ENCODE assay signal across 8 cellular contexts in the genomic region with DNA sequence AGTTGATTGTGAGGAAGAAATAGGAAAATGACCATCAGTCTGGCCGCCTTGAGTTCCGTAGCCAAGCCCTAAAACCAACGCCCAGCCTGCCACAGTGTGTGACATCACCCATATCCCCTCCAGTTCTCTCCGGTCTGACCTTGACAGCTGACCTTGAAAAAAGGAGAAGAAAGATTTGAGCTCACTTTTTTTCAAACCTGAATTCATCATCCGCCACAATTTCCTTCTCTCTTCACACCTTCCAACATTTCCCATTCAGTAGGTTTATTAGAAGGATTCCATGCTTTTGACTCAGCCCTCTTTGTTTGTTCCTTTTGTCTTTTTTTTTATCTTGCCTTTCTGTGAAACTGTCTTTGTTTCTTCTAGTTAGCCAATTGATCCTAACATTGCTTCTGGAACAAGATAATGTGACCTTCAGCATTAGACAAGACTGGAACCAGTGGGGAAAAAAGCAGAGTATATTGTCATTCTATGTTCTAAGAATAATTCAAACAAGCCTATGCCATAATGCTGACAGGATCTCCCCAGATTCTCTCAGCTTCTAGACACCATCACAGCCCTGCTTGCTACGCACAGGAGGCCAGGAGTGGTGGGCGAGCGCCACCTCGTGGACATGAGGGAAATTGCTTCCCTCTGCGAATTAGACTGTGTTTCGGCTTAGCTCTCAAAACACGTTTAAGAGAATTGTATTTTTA.
DNase-seq lines count a peak whose midpoint lies in the region; ATAC-seq and TF ChIP-seq lines count a peak whose summit lies in the region.

No MANE protein-coding gene starts in this region.

- no peaks in the 10 kb centered on the region for H3K4me1 ChIP-seq in breast epithelium

- H3K27me3 ChIP-seq in breast epithelium = peaks cover 0 to 6% of the 10 kb centered on the region in 2 donors

- no peaks in the 10 kb centered on the region for H3K9me3 ChIP-seq in breast epithelium

- H3K36me3 ChIP-seq in breast epithelium = no peaks in the 10 kb centered on the region

- intact Hi-C loops in breast epithelium (cut with DNase I; ENCODE audit: low total_unique reads) = no loop called here

- H3K4me3 ChIP-seq in AG10803 (ENCODE audit: low read length) (no peak overlapping the region), breast epithelium (no peak overlapping the region)

- TF ChIP-seq CTCF in AG10803 (conservative IDR thresholded peaks at IDR 0.05; ENCODE audit: low read length) (peak; percentile 98), breast epithelium (IDR thresholded peaks at IDR 0.05) (peak; percentile 71 to 91 (median 90))

- peak; percentile 80 for ATAC-seq in GM18520 (IDR thresholded peaks at IDR 0.05; ENCODE audit: unreplicated experiment)
- peak; percentile 94 for ATAC-seq in HG02973 (IDR thresholded peaks at IDR 0.05; ENCODE audit: unreplicated experiment)

- H3K27ac ChIP-seq in breast epithelium = no peak overlapping the region

- DNase-seq in AG10803 (ENCODE audit: low read depth) (peak; percentile 55), NCI-H146 treated with DMSO at 0.1 percent for 48 hours (lab: John Stamatoyannopoulos, UW; ENCODE audit: unreplicated experiment) (peak; percentile 71), T-helper 9 cell (peak; percentile 34), breast epithelium (ENCODE audit: low spot score in 2 of 2) (peak; percentile 30 to 65), iris pigment epithelial cell (ENCODE audit: low read depth) (peak; percentile 66)
- DNase-seq in stimulated activated CD4-positive, alpha-beta T cell treated with anti-CD3 and anti-CD28 coated beads, Interleukin-15, amount 100 ng/mL, for 48 hours (ENCODE audit: low read depth in 2 of 2) = peak; percentile 23 to 32

- TF ChIP-seq POLR2A in breast epithelium (IDR thresholded peaks at IDR 0.05) = no peak
